8 cellular contexts compared by ENCODE assay signal in genomic region chrX:24838624-24839023, GRCh38.
DNase-seq lines count a peak whose midpoint lies in the region; ATAC-seq and TF ChIP-seq lines count a peak whose summit lies in the region.

No MANE protein-coding gene starts in this region.

- no peak for ATAC-seq in GM18505 (IDR thresholded peaks at IDR 0.05; ENCODE audit: unreplicated experiment)

- TF ChIP-seq POLR2A in GM18505 (IDR thresholded peaks at IDR 0.05; ENCODE audit: borderline replicate concordance, extremely low read depth, insufficient read depth, insufficient read length) = no peak

- H3K9me3 ChIP-seq in ascending aorta = no peaks in the 10 kb centered on the region

- H3K4me1 ChIP-seq in KMS-11 (ENCODE audit: low read depth, poor library complexity, severe bottlenecking) (peaks cover 13% of the 10 kb centered on the region), ascending aorta (no peaks in the 10 kb centered on the region)

- H3K4me2 ChIP-seq in KMS-11 = no peak overlapping the region

- no peak overlapping the region; the same call in 1 of the 2 replicates for H3K27ac ChIP-seq in KMS-11
- H3K27ac ChIP-seq in ascending aorta = no peak overlapping the region

- no peaks in the 10 kb centered on the region for H3K27me3 ChIP-seq in KMS-11 (ENCODE audit: insufficient read depth, low read depth)
- no peaks in the 10 kb centered on the region for H3K27me3 ChIP-seq in ascending aorta

- DNase-seq in NCI-H510A treated with DMSO at 0.1 percent for 48 hours (lab: John Stamatoyannopoulos, UW) (peak; percentile 28), NCI-H510A (lab: John Stamatoyannopoulos, UW) (no peak), ascending aorta (ENCODE audit: low spot score in 2 of 2) (no peak), left kidney (ENCODE audit: low read depth, low spot score) (peak; percentile 50), NCI-H1930 (lab: John Stamatoyannopoulos, UW) (no peak), iPS-NIHi11 (ENCODE audit: low spot score) (no peak)

- no peaks in the 10 kb centered on the region for H3K36me3 ChIP-seq in KMS-11 (ENCODE audit: insufficient read depth)
- H3K36me3 ChIP-seq in ascending aorta = no peaks in the 10 kb centered on the region

- no peaks in the 10 kb centered on the region for H4K20me1 ChIP-seq in KMS-11 (ENCODE audit: insufficient read depth)

- no peak overlapping the region for H2AFZ ChIP-seq in KMS-11 (ENCODE audit: low read depth)

- intact Hi-C loops in ascending aorta (cut with DNase I) = loop anchor here (2.0 kb wide), 1 partner anchor 306 kb away; no protein-coding TSS in a partner anchor

- no peak overlapping the region for H3K4me3 ChIP-seq in KMS-11 (IDR thresholded peaks at IDR 0.05; ENCODE audit: insufficient read depth, low read depth, low read length)
- H3K4me3 ChIP-seq in ascending aorta = no peak overlapping the region

- TF ChIP-seq CTCF in KMS-11 (conservative IDR thresholded peaks at IDR 0.05; ENCODE audit: low read depth, low read length) (peak; percentile 70), ascending aorta (IDR thresholded peaks at IDR 0.05) (peak in 2 of 3 experiments; percentile 49 to 54)

- no peak overlapping the region for H3K9ac ChIP-seq in KMS-11

- no peaks in the 10 kb centered on the region for H3K79me2 ChIP-seq in KMS-11 (ENCODE audit: insufficient read depth, low read depth)

Comparison
In these comparisons a context has a peak if more than half of its experiments do, and no peak if none do; other contexts are left out.
1. DNase-seq: peak in NCI-H510A treated with DMSO at 0.1 percent for 48 hours (single experiment) and left kidney (single experiment); none in NCI-H510A (single experiment), ascending aorta (0 of 2), NCI-H1930 (0 of 2) and iPS-NIHi11 (single experiment).